ENCODE assay signal across 21 cellular contexts in the genomic region with DNA sequence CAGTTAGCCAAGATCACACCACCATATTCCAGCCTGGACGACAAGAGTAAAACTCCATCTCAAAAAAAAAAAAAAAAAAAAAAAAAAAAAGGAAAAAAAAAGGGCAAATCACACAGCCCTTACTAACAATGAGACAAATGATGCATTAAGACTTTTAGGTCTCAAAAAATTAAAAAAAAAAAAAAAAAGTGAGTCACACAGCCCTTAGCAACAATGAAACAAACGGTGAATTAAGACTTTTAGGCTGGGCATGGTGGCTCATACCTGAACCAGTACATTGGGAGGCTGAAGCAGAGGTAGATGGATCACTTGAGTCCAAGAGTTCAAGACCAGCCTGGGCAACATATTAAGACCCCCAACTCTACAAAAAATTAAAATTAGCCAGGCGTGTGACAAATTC.
"Had no signal": no experiment of that assay in that cellular context is flagged by ENCODE, and none has a peak within 500 bp of the region (broad histone marks: within the 10 kb centered on the region; RNA-seq: fewer than 3 reads in every experiment).

No MANE protein-coding gene starts in this region.

- H3K4me1 ChIP-seq: esophagus muscularis mucosa, gastrocnemius medialis, prostate gland, stomach, testis, uterus had no signal

- H3K27me3 ChIP-seq: esophagus muscularis mucosa, gastrocnemius medialis, stomach, testis, uterus had no signal

- H3K27ac Mint-ChIP-seq: activated CD4-positive, alpha-beta memory T cell treated with anti-CD3 and anti-CD28 coated beads, Interleukin-2, amount 10 ng/mL, durations not matched to agents 7 days and 5 days; brain; natural killer cell; T-helper 1 cell treated with Interleukin-12 subunit alpha and Interleukin-12 subunit beta and Interleukin-4 antibody, amounts not matched to agents 30 μg/mL and 1 μg/mL, for 36 hours had no signal

- H3K9me3 Mint-ChIP-seq: activated CD4-positive, alpha-beta memory T cell treated with anti-CD3 and anti-CD28 coated beads, Interleukin-2, amount 10 ng/mL, durations not matched to agents 7 days and 5 days; brain; natural killer cell; T-helper 1 cell treated with Interleukin-12 subunit alpha and Interleukin-12 subunit beta and Interleukin-4 antibody, amounts not matched to agents 30 μg/mL and 1 μg/mL, for 36 hours had no signal

- DNase-seq: activated CD4-positive, alpha-beta memory T cell treated with anti-CD3 and anti-CD28 coated beads, Interleukin-2, amount 10 ng/mL, durations not matched to agents 7 days and 5 days; activated CD4-positive, alpha-beta T cell treated with anti-CD3 and anti-CD28 coated beads for 48 hours; activated CD4-positive, CD25-positive, alpha-beta regulatory T cell; activated effector memory CD4-positive, alpha-beta T cell treated with anti-CD3 and anti-CD28 coated beads, Interleukin-2, amount 50 U/mL, for 16 hours; activated naive CD4-positive, alpha-beta T cell treated with anti-CD3 and anti-CD28 coated beads, Interleukin-2, amount 50 U/mL, for 16 hours; aorta; central memory CD4-positive, alpha-beta T cell; gastrocnemius medialis; hippocampal formation; left ventricle myocardium superior; midbrain; natural killer cell; stimulated activated CD4-positive, alpha-beta T cell treated with anti-CD3 and anti-CD28 coated beads, Interleukin-4, amount 100 ng/mL, for 24 hours; stomach; testis; trophoblast cell; uterus had no signal

- H3K36me3 ChIP-seq: uterus had no signal

- H3K27me3 Mint-ChIP-seq: activated CD4-positive, alpha-beta memory T cell treated with anti-CD3 and anti-CD28 coated beads, Interleukin-2, amount 10 ng/mL, durations not matched to agents 7 days and 5 days; brain had no signal

- ATAC-seq: gastrocnemius medialis, left ventricle myocardium superior, natural killer cell had no signal

- H3K9me3 ChIP-seq: esophagus muscularis mucosa, gastrocnemius medialis, prostate gland, stomach, testis, uterus had no signal

- H3K4me3 Mint-ChIP-seq: activated CD4-positive, alpha-beta memory T cell treated with anti-CD3 and anti-CD28 coated beads, Interleukin-2, amount 10 ng/mL, durations not matched to agents 7 days and 5 days; brain; natural killer cell; T-helper 1 cell treated with Interleukin-12 subunit alpha and Interleukin-12 subunit beta and Interleukin-4 antibody, amounts not matched to agents 30 μg/mL and 1 μg/mL, for 36 hours had no signal

- H3K4me3 ChIP-seq: esophagus muscularis mucosa, gastrocnemius medialis, prostate gland, stomach, testis, uterus had no signal

- H3K4me1 Mint-ChIP-seq: activated CD4-positive, alpha-beta memory T cell treated with anti-CD3 and anti-CD28 coated beads, Interleukin-2, amount 10 ng/mL, durations not matched to agents 7 days and 5 days; brain; natural killer cell had no signal
